In the genomic region with DNA sequence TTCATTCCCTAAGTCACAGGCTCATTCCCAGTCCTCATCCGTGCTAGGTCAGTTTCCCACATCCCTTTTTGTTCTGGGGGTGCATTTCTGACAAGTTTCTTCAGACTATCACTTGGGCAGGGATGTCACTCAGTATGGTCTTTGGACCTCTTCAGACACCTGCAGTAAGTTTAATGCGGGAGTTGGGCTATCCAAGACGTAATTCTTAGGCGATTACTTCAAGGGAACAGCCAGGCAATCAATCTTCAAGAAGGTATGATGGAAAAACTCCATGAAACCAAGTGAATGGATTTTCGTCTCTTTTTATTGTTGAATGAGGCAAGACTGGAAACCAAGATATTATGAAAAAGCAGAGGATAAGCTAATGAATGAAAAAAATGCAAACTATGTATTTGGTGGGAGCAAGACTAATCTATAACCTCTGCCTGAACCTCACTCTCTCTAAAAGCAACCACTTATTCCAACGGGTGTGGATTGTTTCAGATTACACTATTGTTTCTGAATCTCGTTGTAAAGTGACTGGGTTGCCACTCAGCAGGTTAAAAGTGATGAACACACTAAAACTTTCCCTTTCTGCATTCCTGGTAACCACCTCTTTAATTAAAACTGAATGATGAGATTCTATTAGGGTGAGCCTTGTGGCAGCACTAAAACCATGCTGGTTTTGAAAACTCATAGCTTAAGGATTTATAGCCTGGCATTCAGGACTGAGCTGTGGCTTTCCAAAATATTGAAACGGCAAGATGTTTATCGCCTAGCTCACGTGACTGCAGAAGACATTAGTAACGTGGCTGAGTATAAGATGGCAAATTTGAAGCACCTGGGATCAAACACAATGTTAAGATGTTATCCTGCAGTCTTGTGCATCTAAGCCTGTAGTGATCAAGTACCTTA, we compare ENCODE assay signal across 7 cellular contexts. TPM values are rescaled to one million over a fixed set of nuclear protein-coding genes. Genes with fewer than 3 reads are reported as not detected.
DNase-seq lines count a peak whose midpoint lies in the region; TF ChIP-seq lines count a peak whose summit lies in the region.

No MANE protein-coding gene starts in this region.

- intact Hi-C loops in spleen (cut with DNase I; ENCODE audit: low total_unique reads): no loop called here

- DNase-seq in HAP-1 (ENCODE audit: low spot score in 2 of 2) (peak; percentile 14 to 23), SW480 (ENCODE audit: low spot score) (peak; percentile 3), spleen (no peak), NCI-H1105 treated with DMSO at 0.1 percent for 48 hours (lab: John Stamatoyannopoulos, UW) (no peak), SKM-1 (lab: John Stamatoyannopoulos, UW; ENCODE audit: unreplicated experiment) (no peak), NCI-H1092 (lab: John Stamatoyannopoulos, UW) (no peak)

- peaks cover 43% of the 10 kb centered on the region for H3K4me1 ChIP-seq in HAP-1
- H3K4me1 ChIP-seq in spleen: peaks cover 0 to 58% (median 26%) of the 10 kb centered on the region in 6 donors

- H3K36me3 ChIP-seq in HAP-1 (replicated peaks) (no peaks in the 10 kb centered on the region), spleen (no peaks in the 10 kb centered on the region)

- TF ChIP-seq POLR2A in spleen (IDR thresholded peaks at IDR 0.05): no peak

- H3K27me3 ChIP-seq in HAP-1 (ENCODE audit: low read depth) (no peaks in the 10 kb centered on the region), spleen (replicated peaks in 1 of 7) (peaks cover 0 to 43% (median 12%) of the 10 kb centered on the region in 7 donors)

- 9 to 13% (median 10%) methylated on average over 11 of the region's 11 CpGs for WGBS in spleen, 5 donors

- TF ChIP-seq CTCF in spleen (IDR thresholded peaks at IDR 0.05 in 8 of 11, conservative IDR thresholded peaks at IDR 0.05 in 3 of 11): peak in 1 of 11 experiments; percentile 3

- H3K9me3 ChIP-seq in HAP-1 (no peaks in the 10 kb centered on the region), spleen (no peaks in the 10 kb centered on the region)

- H3K4me3 ChIP-seq in HAP-1 (peak overlapping the region; percentile 84), iPS-11a (ENCODE audit: low read depth, low read length) (peak overlapping the region; percentile 88), spleen (peak overlapping the region; percentile 70 to 94 (median 83))

- H3K27ac ChIP-seq in spleen: peak overlapping the region; percentile 57 to 89 (median 84)

- in situ Hi-C loops in HAP-1 (cut with MboI; ENCODE audit: low sequenced_read_pairs): no loop called here

RNA-seq across cellular contexts. Expression of gene RASAL2, which starts 1.1 kb away (rescaled TPM):
- total RNA-seq in spleen: 10 to 100 TPM in 6 of 7 donors, 1 to 10 TPM in 1; 9.1 to 24.4 (median 15.9) TPM
- polyA plus RNA-seq in spleen: 1 to 10 TPM in 1 of 3 donors, under 1 TPM in 2; 0.42 to 1.4 (median 0.50) TPM

Comparison
In these comparisons a context has a peak if more than half of its experiments do, and no peak if none do; other contexts are left out.
1. DNase-seq: peak in HAP-1 (2 of 2) and SW480 (single experiment); none in spleen (single experiment), NCI-H1105 treated with DMSO at 0.1 percent for 48 hours (single experiment), SKM-1 (single experiment) and NCI-H1092 (single experiment).
2. Peak in every context shown above with its lines, with median percentiles within 50 percentile points of each other: H3K4me3 ChIP-seq.